ENCODE assay signal across 25 cellular contexts in genomic region chr11:109120341-109120740, GRCh38.
"Had no signal": no experiment of that assay in that cellular context is flagged by ENCODE, and none has a peak within 500 bp of the region (broad histone marks: within the 10 kb centered on the region; RNA-seq: fewer than 3 reads in every experiment).

No MANE protein-coding gene starts in this region.

- H3K4me1 Mint-ChIP-seq: activated CD4-positive, alpha-beta memory T cell treated with anti-CD3 and anti-CD28 coated beads, Interleukin-2, amount 10 ng/mL, durations not matched to agents 7 days and 5 days; activated T-helper 17 cell treated with anti-CD3 and anti-CD28 coated beads, Interleukin-2, amount 50 U/mL, for 72 hours; T-helper 17 cell had no signal

- H3K4me3 Mint-ChIP-seq: activated CD4-positive, alpha-beta memory T cell treated with anti-CD3 and anti-CD28 coated beads, Interleukin-2, amount 10 ng/mL, durations not matched to agents 7 days and 5 days; activated naive CD4-positive, alpha-beta T cell treated with anti-CD3 and anti-CD28 coated beads for 36 hours; activated naive CD8-positive, alpha-beta T cell; activated T-helper 17 cell treated with anti-CD3 and anti-CD28 coated beads, Interleukin-2, amount 50 U/mL, for 72 hours; T-helper 17 cell had no signal

- ATAC-seq: activated T-helper 17 cell treated with anti-CD3 and anti-CD28 coated beads, Interleukin-2, amount 50 U/mL, for 72 hours; T-helper 17 cell had no signal

- H3K27me3 Mint-ChIP-seq: activated CD4-positive, alpha-beta memory T cell treated with anti-CD3 and anti-CD28 coated beads, Interleukin-2, amount 10 ng/mL, durations not matched to agents 7 days and 5 days; activated naive CD8-positive, alpha-beta T cell; activated T-helper 17 cell treated with anti-CD3 and anti-CD28 coated beads, Interleukin-2, amount 50 U/mL, for 72 hours; T-helper 17 cell had no signal

- H3K4me3 ChIP-seq: Peyer's patch had no signal

- FAIRE-seq: astrocyte had no signal

- H3K36me3 ChIP-seq: Peyer's patch had no signal

- H3K4me1 ChIP-seq: Peyer's patch had no signal

- DNase-seq: activated CD4-positive, alpha-beta memory T cell treated with anti-CD3 and anti-CD28 coated beads, Interleukin-2, amount 10 ng/mL, durations not matched to agents 7 days and 5 days; activated CD4-positive, alpha-beta T cell treated with anti-CD3 and anti-CD28 coated beads, Interleukin-2, amount 50 U/mL, for 1 hour; activated CD4-positive, CD25-positive, alpha-beta regulatory T cell; activated gamma-delta T cell; activated naive CD4-positive, alpha-beta T cell treated with anti-CD3 and anti-CD28 coated beads for 36 hours; activated T-cell treated with anti-CD3 and anti-CD28 coated beads for 4 hours; activated T-cell treated with anti-CD3 and anti-CD28 coated beads, Interleukin-2, amount 50 U/mL, for 48 hours; amygdala; Kasumi-1; KBM-7; NCI-H1105 treated with DMSO at 0.1 percent for 48 hours; NCI-H1436 treated with DMSO at 0.1 percent for 48 hours; NCI-H1930; NCI-H2107; NCI-H2171 treated with DMSO at 0.1 percent for 48 hours; NCI-H226; NCI-H526; Peyer's patch; SHP77 treated with DMSO at 0.1 percent for 48 hours; T-helper 17 cell; T-helper 9 cell had no signal

- H3K27ac ChIP-seq: Peyer's patch had no signal

- H3K27ac Mint-ChIP-seq: activated CD4-positive, alpha-beta memory T cell treated with anti-CD3 and anti-CD28 coated beads, Interleukin-2, amount 10 ng/mL, durations not matched to agents 7 days and 5 days; activated naive CD4-positive, alpha-beta T cell treated with anti-CD3 and anti-CD28 coated beads for 36 hours; activated naive CD8-positive, alpha-beta T cell; activated T-helper 17 cell treated with anti-CD3 and anti-CD28 coated beads, Interleukin-2, amount 50 U/mL, for 72 hours; T-helper 17 cell had no signal

- H3K36me3 Mint-ChIP-seq: activated naive CD8-positive, alpha-beta T cell; brain had no signal

- H3K27me3 ChIP-seq: Peyer's patch had no signal

- H3K9me3 Mint-ChIP-seq: activated CD4-positive, alpha-beta memory T cell treated with anti-CD3 and anti-CD28 coated beads, Interleukin-2, amount 10 ng/mL, durations not matched to agents 7 days and 5 days; activated naive CD4-positive, alpha-beta T cell treated with anti-CD3 and anti-CD28 coated beads for 36 hours; activated T-helper 17 cell treated with anti-CD3 and anti-CD28 coated beads, Interleukin-2, amount 50 U/mL, for 72 hours; brain had no signal

- H3K9me3 ChIP-seq: Peyer's patch had no signal
